8 cellular contexts compared by ENCODE assay signal in genomic region chr12:46933947-46934346, GRCh38.
DNase-seq lines count a peak whose midpoint lies in the region; ATAC-seq, FAIRE-seq and TF ChIP-seq lines count a peak whose summit lies in the region.

No MANE protein-coding gene starts in this region.

- no peaks in the 10 kb centered on the region for H4K20me1 ChIP-seq in fibroblast of lung (ENCODE audit: control insufficient read depth, extremely low read depth, insufficient read depth, low read length)

- H3K79me2 ChIP-seq in fibroblast of lung (ENCODE audit: control insufficient read depth, insufficient read depth, low read length) = no peaks in the 10 kb centered on the region
- no peaks in the 10 kb centered on the region for H3K79me2 ChIP-seq in parathyroid adenoma

- in situ Hi-C loops in ACHN (cut with HindIII; ENCODE audit: low pct_ligation_motif_present, low pct_unique_long_range_greater_than_20kb, low sequenced_read_pairs) = no loop called here

- no peaks in the 10 kb centered on the region for H3K36me3 ChIP-seq in fibroblast of lung (ENCODE audit: control insufficient read depth, insufficient read depth, low read length)
- H3K36me3 ChIP-seq in parathyroid adenoma (ENCODE audit: control insufficient read depth, insufficient read depth, low read length) = no peaks in the 10 kb centered on the region

- H3K9me3 ChIP-seq in fibroblast of lung (ENCODE audit: control insufficient read depth, insufficient read depth, low read depth, low read length) (no peaks in the 10 kb centered on the region), parathyroid adenoma (ENCODE audit: control insufficient read depth, low read length) (no peaks in the 10 kb centered on the region)

- H3K27me3 ChIP-seq in fibroblast of lung (ENCODE audit: control insufficient read depth, insufficient read depth, low read length) (no peaks in the 10 kb centered on the region), parathyroid adenoma (ENCODE audit: control insufficient read depth, insufficient read depth, low read length) (no peaks in the 10 kb centered on the region)

- H3K4me2 ChIP-seq in fibroblast of lung (ENCODE audit: extremely low read depth, insufficient read depth, low read length) = no peak overlapping the region
- no peak overlapping the region for H3K4me2 ChIP-seq in parathyroid adenoma (ENCODE audit: low read length)

- TF ChIP-seq CTCF in GM12875 (IDR thresholded peaks at IDR 0.05; ENCODE audit: borderline replicate concordance, insufficient read depth, low read depth, low read length) (peak; percentile 26; the same call in 1 of the 2 replicates), fibroblast of lung (conservative IDR thresholded peaks at IDR 0.05 in 1 of 2, IDR thresholded peaks at IDR 0.05 in 1 of 2; ENCODE audit: low read depth in 1 of 2, low read length in 2 of 2) (peak; percentile 56 to 66), parathyroid adenoma (IDR thresholded peaks at IDR 0.05) (peak; percentile 38)

- H3K27me3 Mint-ChIP-seq in effector memory CD8-positive, alpha-beta T cell = peaks cover 40 to 76% of the 10 kb centered on the region in 2 donors

- H3K4me1 Mint-ChIP-seq in effector memory CD8-positive, alpha-beta T cell (ENCODE audit: low read depth in 2 of 2) = no peaks in the 10 kb centered on the region

- H3K4me3 Mint-ChIP-seq in effector memory CD8-positive, alpha-beta T cell = no peak overlapping the region

- no peak overlapping the region for H3K27ac Mint-ChIP-seq in effector memory CD8-positive, alpha-beta T cell

- ATAC-seq in effector memory CD8-positive, alpha-beta T cell (replicated peaks) = no peak
- no peak for ATAC-seq in HG02981 (IDR thresholded peaks at IDR 0.05; ENCODE audit: unreplicated experiment)

- H3K9ac ChIP-seq in fibroblast of lung (ENCODE audit: insufficient read depth, low read length) (no peak overlapping the region), parathyroid adenoma (no peak overlapping the region)

- FAIRE-seq in RCC 7860 (lab: Jason Lieb, UNC) = peak; percentile 68

- H3K4me1 ChIP-seq in fibroblast of lung (ENCODE audit: control insufficient read depth, extremely low read depth, insufficient read depth, low read length) = no peaks in the 10 kb centered on the region
- H3K4me1 ChIP-seq in parathyroid adenoma = no peaks in the 10 kb centered on the region

- no peaks in the 10 kb centered on the region for H3K9me3 Mint-ChIP-seq in effector memory CD8-positive, alpha-beta T cell

- no peak overlapping the region for H2AFZ ChIP-seq in fibroblast of lung (ENCODE audit: low read length)
- no peak overlapping the region for H2AFZ ChIP-seq in parathyroid adenoma

- H3K27ac ChIP-seq in fibroblast of lung (ENCODE audit: insufficient read depth, low read length) = no peak overlapping the region
- H3K27ac ChIP-seq in parathyroid adenoma = no peak overlapping the region

- H3K36me3 Mint-ChIP-seq in effector memory CD8-positive, alpha-beta T cell (ENCODE audit: insufficient read depth) = no peaks in the 10 kb centered on the region

- no peak overlapping the region for H3K4me3 ChIP-seq in GM12875 (ENCODE audit: low read depth, low read length)
- no peak overlapping the region for H3K4me3 ChIP-seq in fibroblast of lung (replicated peaks in 1 of 4; ENCODE audit: control extremely low read depth in 1 of 4, insufficient read depth in 1 of 4, low read depth in 3 of 4, low read length in 4 of 4)
- no peak overlapping the region for H3K4me3 ChIP-seq in parathyroid adenoma (ENCODE audit: low read depth, low read length)

- DNase-seq in ACHN (peak; percentile 50), RCC 7860 (ENCODE audit: low spot score) (no peak), fibroblast of lung (ENCODE audit: low read depth in 2 of 2) (peak; percentile 54 to 83), activated gamma-delta T cell (lab: John Stamatoyannopoulos, UW) (no peak)
- no peak for DNase-seq in effector memory CD8-positive, alpha-beta T cell

Comparison
In these comparisons a context has a peak if more than half of its experiments do, and no peak if none do; other contexts are left out.
1. DNase-seq: peak in ACHN (single experiment) and fibroblast of lung (2 of 2); none in RCC 7860 (single experiment), effector memory CD8-positive, alpha-beta T cell (0 of 3) and activated gamma-delta T cell (single experiment).
2. Peak in every context shown above with its lines, with median percentiles within 50 percentile points of each other: CTCF ChIP-seq.